ENCODE assay signal across 1 cellular context in genomic region chr6:157323114-157323923, GRCh38.
A peak's percentile ranks its signal among the peaks of the same experiment; 100 is the strongest.
TF ChIP-seq lines count a peak whose summit lies in the region.

TSS of gene TMEM242 (minus strand) at chr6:157323519. CDS start at chr6:157323499, 20 bp downstream.

TF ChIP-seq in HepG2, 621 proteins besides CTCF, POLR2A, EP300 and RAD21 (continued from another document):
- TF ChIP-seq ZMYM2 (CRISPR knock-in tag; IDR thresholded peaks at IDR 0.05) (peak; percentile 84; the same call in 1 of the 2 replicates), ZNF350 (CRISPR knock-in tag; IDR thresholded peaks at IDR 0.05; ENCODE audit: borderline replicate concordance, low read depth) (peak; percentile 100), ZBTB42 (CRISPR knock-in tag; IDR thresholded peaks at IDR 0.05) (peak; percentile 92; the same call in 1 of the 2 replicates), EHMT2 (IDR thresholded peaks at IDR 0.05; ENCODE audit: borderline replicate concordance, low read depth, low read length) (no peak; the same call in 1 of the 2 replicates), MLLT10 (CRISPR knock-in tag; IDR thresholded peaks at IDR 0.05) (no peak), ZNF547 (CRISPR knock-in tag; IDR thresholded peaks at IDR 0.05) (peak; percentile 99; the same call in 1 of the 2 replicates), U2AF2 (IDR thresholded peaks at IDR 0.05; ENCODE audit: low read depth, low read length) (peak; percentile 92; the same call in 1 of the 2 replicates), KLF13 (CRISPR knock-in tag; IDR thresholded peaks at IDR 0.05) (peak; percentile 86), ZNF567 (CRISPR knock-in tag; IDR thresholded peaks at IDR 0.05; ENCODE audit: borderline replicate concordance) (peak; percentile 99), PTBP1 (IDR thresholded peaks at IDR 0.05; ENCODE audit: low read depth, low read length, poor library complexity, severe bottlenecking) (no peak), ZNF720 (CRISPR knock-in tag; IDR thresholded peaks at IDR 0.05) (peak; percentile 94), MEF2D (CRISPR knock-in tag; IDR thresholded peaks at IDR 0.05) (peak; percentile 97), ZNF564 (CRISPR knock-in tag; IDR thresholded peaks at IDR 0.05) (peak; percentile 97), SSRP1 (CRISPR knock-in tag; IDR thresholded peaks at IDR 0.05) (peak; percentile 57; the same call in 1 of the 2 replicates), ZBTB21 (CRISPR knock-in tag; IDR thresholded peaks at IDR 0.05) (peak; percentile 69; the same call in 1 of the 2 replicates), TEF (CRISPR knock-in tag; IDR thresholded peaks at IDR 0.05) (peak; percentile 77), ZNF30 (CRISPR knock-in tag; IDR thresholded peaks at IDR 0.05) (no peak; the same call in 1 of the 2 replicates), ZBTB34 (CRISPR knock-in tag; IDR thresholded peaks at IDR 0.05) (0 out of 2 replicates have a peak, but pooled peaks have one; percentile 65), SOX13 (IDR thresholded peaks at IDR 0.05) (no peak), SOX13 (CRISPR knock-in tag; conservative IDR thresholded peaks at IDR 0.05 in 1 of 2, IDR thresholded peaks at IDR 0.05 in 1 of 2) (peak in 1 of 2 experiments; percentile 80; a peak in 2 of 4 replicates), TFE3 (CRISPR knock-in tag; IDR thresholded peaks at IDR 0.05) (peak; percentile 89), TAF15 (IDR thresholded peaks at IDR 0.05; ENCODE audit: low read depth, low read length, poor library complexity, severe bottlenecking) (peak; percentile 97), ZEB1 (IDR thresholded peaks at IDR 0.05; ENCODE audit: insufficient replicate concordance, low read depth) (peak; percentile 77), ZNF281 (CRISPR knock-in tag; IDR thresholded peaks at IDR 0.05; ENCODE audit: borderline replicate concordance) (peak; percentile 76), ATM (IDR thresholded peaks at IDR 0.05; ENCODE audit: borderline replicate concordance) (no peak), HMG20A (CRISPR knock-in tag; IDR thresholded peaks at IDR 0.05; ENCODE audit: borderline replicate concordance) (peak; percentile 39), THAP11 (CRISPR knock-in tag; IDR thresholded peaks at IDR 0.05) (peak; percentile 95), JARID2 (CRISPR knock-in tag; IDR thresholded peaks at IDR 0.05; ENCODE audit: insufficient replicate concordance) (peak; percentile 86), ZNF326 (CRISPR knock-in tag; IDR thresholded peaks at IDR 0.05; ENCODE audit: borderline replicate concordance) (no peak), SOX6 (IDR thresholded peaks at IDR 0.05) (no peak), SOX6 (CRISPR knock-in tag; IDR thresholded peaks at IDR 0.05) (peak; percentile 84), NFIC (IDR thresholded peaks at IDR 0.05; ENCODE audit: low read length) (peak; percentile 80), HNF1A (IDR thresholded peaks at IDR 0.05; ENCODE audit: low read depth) (peak; percentile 48), HNF1A (CRISPR knock-in tag; IDR thresholded peaks at IDR 0.05; ENCODE audit: borderline replicate concordance) (peak; percentile 78; the same call in 1 of the 2 replicates), MXD3 (CRISPR knock-in tag; IDR thresholded peaks at IDR 0.05) (peak; percentile 97), ZNF367 (CRISPR knock-in tag; IDR thresholded peaks at IDR 0.05; ENCODE audit: borderline replicate concordance) (peak; percentile 89), CBFB (CRISPR knock-in tag; IDR thresholded peaks at IDR 0.05) (peak; percentile 95), ZNF781 (CRISPR knock-in tag; IDR thresholded peaks at IDR 0.05; ENCODE audit: borderline replicate concordance, not compliant biosample characterization) (peak; percentile 98)
TF ChIP-seq in HepG2: peak in this region for 513.
